ENCODE assay signal across 8 cellular contexts in genomic region chrX:69222103-69223090, GRCh38. TPM values are rescaled to one million over a fixed set of nuclear protein-coding genes. Genes with fewer than 3 reads are reported as not detected.
A peak's percentile ranks its signal among the peaks of the same experiment; 100 is the strongest.
DNase-seq lines count a peak whose midpoint lies in the region; TF ChIP-seq lines count a peak whose summit lies in the region.

No MANE protein-coding gene starts in this region.

- POLR2A ChIA-PET in RWPE1 (lab: Yijun Ruan, JAX; ENCODE audit: low non-redundant PET): no interaction called here

- CTCF ChIA-PET in RWPE1 (lab: Yijun Ruan, JAX): interaction anchor here (0.5 to 2.9 kb wide), 12 partner anchors 9 to 1688 kb away, joined by 3 to 37 read pairs (median 3); partner anchors contain the start of gene EFNB1

- WGBS in ovary, 3 donors: 19 to 28% (median 26%) methylated on average over 10 to 12 of the region's 12 CpGs
- 24 to 40% methylated on average over 1 to 12 of the region's 12 CpGs for WGBS in transverse colon (ENCODE audit: low coverage in 1 of 2), 2 donors

- H3K4me3 ChIP-seq in Jurkat, Clone E6-1 (ENCODE audit: low read length): no peak overlapping the region
- H3K4me3 ChIP-seq in ovary (no peak overlapping the region), transverse colon (no peak overlapping the region)

- H3K9me3 ChIP-seq in ovary (no peaks in the 10 kb centered on the region), transverse colon (no peaks in the 10 kb centered on the region)

- H3K4me1 ChIP-seq in ovary (ENCODE audit: insufficient read depth) (no peaks in the 10 kb centered on the region), transverse colon (no peaks in the 10 kb centered on the region)

- DNase-seq in SIG-M5 treated with dmso at 0.1 percent for 504 hours (lab: John Stamatoyannopoulos, UW; ENCODE audit: unreplicated experiment): peak; percentile 42
- no peak for DNase-seq in SIG-M5 (lab: John Stamatoyannopoulos, UW)
- DNase-seq in Jurkat, Clone E6-1 (ENCODE audit: low read depth, low spot score): peak; percentile 42
- DNase-seq in RWPE1 (ENCODE audit: low spot score): peak; percentile 76
- DNase-seq in activated gamma-delta T cell treated with anti-CD3 and anti-CD28 coated beads, Interleukin-2, amount 50 U/mL, for 16 hours (ENCODE audit: low read depth): peak; percentile 56
- peak; percentile 5 for DNase-seq in glomerular endothelial cell (ENCODE audit: extremely low read depth, low read depth, low spot score)
- DNase-seq in ovary: peak; percentile 65 to 82 (median 80)
- DNase-seq in transverse colon: peak; percentile 65

- TF ChIP-seq POLR2A in ovary (IDR thresholded peaks at IDR 0.05) (no peak), transverse colon (IDR thresholded peaks at IDR 0.05) (no peak)

- H3K36me3 ChIP-seq in ovary: no peaks in the 10 kb centered on the region
- H3K36me3 ChIP-seq in transverse colon: no peaks in the 10 kb centered on the region

- H3K27ac ChIP-seq in RWPE1 (peak overlapping the region; percentile 30; the same call in 1 of the 2 replicates), ovary (no peak overlapping the region), transverse colon (no peak overlapping the region)

- in situ Hi-C loops in transverse colon (cut with MboI; ENCODE audit: low pct_ligation_motif_present in 1 of 4, low pct_unique_long_range_greater_than_20kb in 1 of 4, low sequenced_read_pairs in 3 of 4): loop anchor here in 2 of 4 donors (10.0 to 25.0 kb wide), 2 partner anchors 135 to 398 kb away; partner anchors contain the start of gene EFNB1 (in 2 of the 2)

- TF ChIP-seq EP300 in ovary (IDR thresholded peaks at IDR 0.05) (no peak), transverse colon (IDR thresholded peaks at IDR 0.05; ENCODE audit: low read depth) (no peak)

- H3K27me3 ChIP-seq in ovary (no peaks in the 10 kb centered on the region), transverse colon (no peaks in the 10 kb centered on the region)

- intact Hi-C loops in ovary (cut with DNase I): loop anchor here (2.0 to 10.0 kb wide), 3 partner anchors 62 to 396 kb away; partner anchors contain the start of gene EFNB1 (in 3 of the 4)
- intact Hi-C loops in transverse colon (cut with DNase I; ENCODE audit: low total_unique reads): loop anchor here (1.0 kb wide), 1 partner anchor 395 kb away; no protein-coding TSS in a partner anchor

- TF ChIP-seq CTCF in RWPE1 (conservative IDR thresholded peaks at IDR 0.05; ENCODE audit: low read depth) (peak; percentile 67), ovary (IDR thresholded peaks at IDR 0.05) (peak; percentile 34 to 67 (median 54)), transverse colon (IDR thresholded peaks at IDR 0.05) (peak; percentile 64 to 72 (median 67))

RNA-seq across cellular contexts. Expression of gene PJA1, which starts 57.1 kb away (rescaled TPM):
- polyA plus RNA-seq in Jurkat, Clone E6-1 (2012; ENCODE audit: insufficient read depth, insufficient read length): 15.4 TPM
- 15.8 and 19.0 TPM in 2 replicates for total RNA-seq in glomerular endothelial cell
- total RNA-seq in ovary: 10 to 100 TPM; 17.2 to 63.9 (median 51.1) TPM
- polyA plus RNA-seq in ovary: 10 to 100 TPM; 23.3 to 68.0 TPM
- total RNA-seq in transverse colon: 10 to 100 TPM in 1 of 4 donors, 1 to 10 TPM in 3; 2.2 to 31.4 (median 6.9) TPM
